ENCODE assay signal across 3 cellular contexts in the genomic region with DNA sequence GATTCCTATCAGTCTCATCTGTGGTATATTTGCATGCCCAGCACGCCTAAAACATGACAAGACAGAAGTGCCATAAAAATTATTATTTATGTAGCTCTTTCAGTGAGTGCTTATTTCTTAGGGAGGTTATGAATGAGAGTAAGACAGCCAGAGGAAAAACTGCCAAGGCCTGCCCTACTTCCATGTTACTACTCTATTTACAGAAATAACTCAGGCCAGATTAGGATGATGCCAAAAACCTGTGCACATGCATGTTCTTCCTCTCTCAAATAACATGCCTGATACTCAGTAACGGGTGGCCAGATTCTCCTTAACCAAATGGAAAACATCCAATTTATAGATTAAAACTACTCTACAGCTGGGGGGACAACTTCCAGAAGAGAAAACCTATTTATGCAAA.
TF ChIP-seq lines count a peak whose summit lies in the region.

No MANE protein-coding gene starts in this region.

TF ChIP-seq in liver, 16 proteins besides CTCF, POLR2A, EP300 and RAD21:
- TF ChIP-seq, protein P1, sequence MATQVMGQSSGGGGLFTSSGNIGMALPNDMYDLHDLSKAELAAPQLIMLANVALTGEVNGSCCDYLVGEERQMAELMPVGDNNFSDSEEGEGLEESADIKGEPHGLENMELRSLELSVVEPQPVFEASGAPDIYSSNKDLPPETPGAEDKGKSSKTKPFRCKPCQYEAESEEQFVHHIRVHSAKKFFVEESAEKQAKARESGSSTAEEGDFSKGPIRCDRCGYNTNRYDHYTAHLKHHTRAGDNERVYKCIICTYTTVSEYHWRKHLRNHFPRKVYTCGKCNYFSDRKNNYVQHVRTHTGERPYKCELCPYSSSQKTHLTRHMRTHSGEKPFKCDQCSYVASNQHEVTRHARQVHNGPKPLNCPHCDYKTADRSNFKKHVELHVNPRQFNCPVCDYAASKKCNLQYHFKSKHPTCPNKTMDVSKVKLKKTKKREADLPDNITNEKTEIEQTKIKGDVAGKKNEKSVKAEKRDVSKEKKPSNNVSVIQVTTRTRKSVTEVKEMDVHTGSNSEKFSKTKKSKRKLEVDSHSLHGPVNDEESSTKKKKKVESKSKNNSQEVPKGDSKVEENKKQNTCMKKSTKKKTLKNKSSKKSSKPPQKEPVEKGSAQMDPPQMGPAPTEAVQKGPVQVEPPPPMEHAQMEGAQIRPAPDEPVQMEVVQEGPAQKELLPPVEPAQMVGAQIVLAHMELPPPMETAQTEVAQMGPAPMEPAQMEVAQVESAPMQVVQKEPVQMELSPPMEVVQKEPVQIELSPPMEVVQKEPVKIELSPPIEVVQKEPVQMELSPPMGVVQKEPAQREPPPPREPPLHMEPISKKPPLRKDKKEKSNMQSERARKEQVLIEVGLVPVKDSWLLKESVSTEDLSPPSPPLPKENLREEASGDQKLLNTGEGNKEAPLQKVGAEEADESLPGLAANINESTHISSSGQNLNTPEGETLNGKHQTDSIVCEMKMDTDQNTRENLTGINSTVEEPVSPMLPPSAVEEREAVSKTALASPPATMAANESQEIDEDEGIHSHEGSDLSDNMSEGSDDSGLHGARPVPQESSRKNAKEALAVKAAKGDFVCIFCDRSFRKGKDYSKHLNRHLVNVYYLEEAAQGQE (IDR thresholded peaks at IDR 0.05): no peak
- no peak for TF ChIP-seq NR2F2 (IDR thresholded peaks at IDR 0.05)
- TF ChIP-seq JUND (IDR thresholded peaks at IDR 0.05): no peak
- no peak for TF ChIP-seq YY1 (IDR thresholded peaks at IDR 0.05)
- TF ChIP-seq RXRA (IDR thresholded peaks at IDR 0.05): no peak
- no peak for TF ChIP-seq EGR1 (IDR thresholded peaks at IDR 0.05; ENCODE audit: low read depth in 2 of 2)
- no peak for TF ChIP-seq SP1 (IDR thresholded peaks at IDR 0.05)
- TF ChIP-seq HNF4G (IDR thresholded peaks at IDR 0.05): no peak
- no peak for TF ChIP-seq TAF1 (conservative IDR thresholded peaks at IDR 0.05)
- TF ChIP-seq FOXA1 (IDR thresholded peaks at IDR 0.05): no peak
- TF ChIP-seq, protein P2, sequence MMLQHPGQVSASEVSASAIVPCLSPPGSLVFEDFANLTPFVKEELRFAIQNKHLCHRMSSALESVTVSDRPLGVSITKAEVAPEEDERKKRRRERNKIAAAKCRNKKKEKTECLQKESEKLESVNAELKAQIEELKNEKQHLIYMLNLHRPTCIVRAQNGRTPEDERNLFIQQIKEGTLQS (IDR thresholded peaks at IDR 0.05): no peak
- no peak for TF ChIP-seq GABPA (IDR thresholded peaks at IDR 0.05 in 1 of 2, conservative IDR thresholded peaks at IDR 0.05 in 1 of 2)
- no peak for TF ChIP-seq FOXA2 (IDR thresholded peaks at IDR 0.05)

TF ChIP-seq in HepG2, 621 proteins besides CTCF, POLR2A, EP300 and RAD21:
- TF ChIP-seq, protein P3, sequence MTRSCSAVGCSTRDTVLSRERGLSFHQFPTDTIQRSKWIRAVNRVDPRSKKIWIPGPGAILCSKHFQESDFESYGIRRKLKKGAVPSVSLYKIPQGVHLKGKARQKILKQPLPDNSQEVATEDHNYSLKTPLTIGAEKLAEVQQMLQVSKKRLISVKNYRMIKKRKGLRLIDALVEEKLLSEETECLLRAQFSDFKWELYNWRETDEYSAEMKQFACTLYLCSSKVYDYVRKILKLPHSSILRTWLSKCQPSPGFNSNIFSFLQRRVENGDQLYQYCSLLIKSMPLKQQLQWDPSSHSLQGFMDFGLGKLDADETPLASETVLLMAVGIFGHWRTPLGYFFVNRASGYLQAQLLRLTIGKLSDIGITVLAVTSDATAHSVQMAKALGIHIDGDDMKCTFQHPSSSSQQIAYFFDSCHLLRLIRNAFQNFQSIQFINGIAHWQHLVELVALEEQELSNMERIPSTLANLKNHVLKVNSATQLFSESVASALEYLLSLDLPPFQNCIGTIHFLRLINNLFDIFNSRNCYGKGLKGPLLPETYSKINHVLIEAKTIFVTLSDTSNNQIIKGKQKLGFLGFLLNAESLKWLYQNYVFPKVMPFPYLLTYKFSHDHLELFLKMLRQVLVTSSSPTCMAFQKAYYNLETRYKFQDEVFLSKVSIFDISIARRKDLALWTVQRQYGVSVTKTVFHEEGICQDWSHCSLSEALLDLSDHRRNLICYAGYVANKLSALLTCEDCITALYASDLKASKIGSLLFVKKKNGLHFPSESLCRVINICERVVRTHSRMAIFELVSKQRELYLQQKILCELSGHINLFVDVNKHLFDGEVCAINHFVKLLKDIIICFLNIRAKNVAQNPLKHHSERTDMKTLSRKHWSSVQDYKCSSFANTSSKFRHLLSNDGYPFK (CRISPR knock-in tag; IDR thresholded peaks at IDR 0.05; ENCODE audit: borderline replicate concordance): no peak
- TF ChIP-seq NR2F1 (CRISPR knock-in tag; IDR thresholded peaks at IDR 0.05) (no peak), ZMYM3 (CRISPR knock-in tag; IDR thresholded peaks at IDR 0.05) (no peak), ZBTB46 (CRISPR knock-in tag; IDR thresholded peaks at IDR 0.05; ENCODE audit: borderline replicate concordance) (no peak), ZBTB42 (CRISPR knock-in tag; IDR thresholded peaks at IDR 0.05) (no peak), ZNF598 (CRISPR knock-in tag; IDR thresholded peaks at IDR 0.05; ENCODE audit: borderline replicate concordance) (no peak), NCOA2 (CRISPR knock-in tag; IDR thresholded peaks at IDR 0.05) (no peak)
- TF ChIP-seq, protein P4, sequence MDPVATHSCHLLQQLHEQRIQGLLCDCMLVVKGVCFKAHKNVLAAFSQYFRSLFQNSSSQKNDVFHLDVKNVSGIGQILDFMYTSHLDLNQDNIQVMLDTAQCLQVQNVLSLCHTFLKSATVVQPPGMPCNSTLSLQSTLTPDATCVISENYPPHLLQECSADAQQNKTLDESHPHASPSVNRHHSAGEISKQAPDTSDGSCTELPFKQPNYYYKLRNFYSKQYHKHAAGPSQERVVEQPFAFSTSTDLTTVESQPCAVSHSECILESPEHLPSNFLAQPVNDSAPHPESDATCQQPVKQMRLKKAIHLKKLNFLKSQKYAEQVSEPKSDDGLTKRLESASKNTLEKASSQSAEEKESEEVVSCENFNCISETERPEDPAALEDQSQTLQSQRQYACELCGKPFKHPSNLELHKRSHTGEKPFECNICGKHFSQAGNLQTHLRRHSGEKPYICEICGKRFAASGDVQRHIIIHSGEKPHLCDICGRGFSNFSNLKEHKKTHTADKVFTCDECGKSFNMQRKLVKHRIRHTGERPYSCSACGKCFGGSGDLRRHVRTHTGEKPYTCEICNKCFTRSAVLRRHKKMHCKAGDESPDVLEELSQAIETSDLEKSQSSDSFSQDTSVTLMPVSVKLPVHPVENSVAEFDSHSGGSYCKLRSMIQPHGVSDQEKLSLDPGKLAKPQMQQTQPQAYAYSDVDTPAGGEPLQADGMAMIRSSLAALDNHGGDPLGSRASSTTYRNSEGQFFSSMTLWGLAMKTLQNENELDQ (CRISPR knock-in tag; IDR thresholded peaks at IDR 0.05; ENCODE audit: borderline replicate concordance): no peak
- TF ChIP-seq, protein P5, sequence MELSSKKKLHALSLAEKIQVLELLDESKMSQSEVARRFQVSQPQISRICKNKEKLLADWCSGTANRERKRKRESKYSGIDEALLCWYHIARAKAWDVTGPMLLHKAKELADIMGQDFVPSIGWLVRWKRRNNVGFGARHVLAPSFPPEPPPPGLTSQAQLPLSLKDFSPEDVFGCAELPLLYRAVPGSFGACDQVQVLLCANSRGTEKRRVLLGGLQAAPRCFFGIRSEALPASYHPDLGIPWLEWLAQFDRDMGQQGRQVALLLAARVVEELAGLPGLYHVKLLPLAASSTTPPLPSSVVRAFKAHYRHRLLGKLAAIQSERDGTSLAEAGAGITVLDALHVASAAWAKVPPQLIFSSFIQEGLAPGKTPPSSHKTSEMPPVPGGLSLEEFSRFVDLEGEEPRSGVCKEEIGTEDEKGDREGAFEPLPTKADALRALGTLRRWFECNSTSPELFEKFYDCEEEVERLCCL (CRISPR knock-in tag; IDR thresholded peaks at IDR 0.05; ENCODE audit: borderline replicate concordance): no peak

TF ChIP-seq in WTC11, 78 proteins besides CTCF, POLR2A, EP300 and RAD21:
- TF ChIP-seq TEAD1 (CRISPR knock-in tag; IDR thresholded peaks at IDR 0.05) (no peak), RORB (CRISPR knock-in tag; IDR thresholded peaks at IDR 0.05) (no peak), MXD4 (CRISPR knock-in tag; IDR thresholded peaks at IDR 0.05; ENCODE audit: borderline replicate concordance) (no peak), ZBTB43 (CRISPR knock-in tag; IDR thresholded peaks at IDR 0.05) (no peak), NFE2L1 (CRISPR knock-in tag; IDR thresholded peaks at IDR 0.05) (no peak), SOX15 (CRISPR knock-in tag; IDR thresholded peaks at IDR 0.05) (no peak), ZNF671 (CRISPR knock-in tag; IDR thresholded peaks at IDR 0.05) (no peak), GTF2I (CRISPR knock-in tag; conservative IDR thresholded peaks at IDR 0.05) (no peak), ZNF232 (CRISPR knock-in tag; IDR thresholded peaks at IDR 0.05) (no peak), OVOL2 (CRISPR knock-in tag; IDR thresholded peaks at IDR 0.05; ENCODE audit: borderline replicate concordance) (no peak)
- TF ChIP-seq, protein P6, sequence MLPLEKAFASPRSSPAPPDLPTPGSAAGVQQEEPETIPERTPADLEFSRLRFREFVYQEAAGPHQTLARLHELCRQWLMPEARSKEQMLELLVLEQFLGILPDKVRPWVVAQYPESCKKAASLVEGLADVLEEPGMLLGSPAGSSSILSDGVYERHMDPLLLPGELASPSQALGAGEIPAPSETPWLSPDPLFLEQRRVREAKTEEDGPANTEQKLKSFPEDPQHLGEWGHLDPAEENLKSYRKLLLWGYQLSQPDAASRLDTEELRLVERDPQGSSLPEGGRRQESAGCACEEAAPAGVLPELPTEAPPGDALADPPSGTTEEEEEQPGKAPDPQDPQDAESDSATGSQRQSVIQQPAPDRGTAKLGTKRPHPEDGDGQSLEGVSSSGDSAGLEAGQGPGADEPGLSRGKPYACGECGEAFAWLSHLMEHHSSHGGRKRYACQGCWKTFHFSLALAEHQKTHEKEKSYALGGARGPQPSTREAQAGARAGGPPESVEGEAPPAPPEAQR (CRISPR knock-in tag; IDR thresholded peaks at IDR 0.05): no peak
- TF ChIP-seq, protein P2 (CRISPR knock-in tag; conservative IDR thresholded peaks at IDR 0.05): no peak
- TF ChIP-seq, protein P7, sequence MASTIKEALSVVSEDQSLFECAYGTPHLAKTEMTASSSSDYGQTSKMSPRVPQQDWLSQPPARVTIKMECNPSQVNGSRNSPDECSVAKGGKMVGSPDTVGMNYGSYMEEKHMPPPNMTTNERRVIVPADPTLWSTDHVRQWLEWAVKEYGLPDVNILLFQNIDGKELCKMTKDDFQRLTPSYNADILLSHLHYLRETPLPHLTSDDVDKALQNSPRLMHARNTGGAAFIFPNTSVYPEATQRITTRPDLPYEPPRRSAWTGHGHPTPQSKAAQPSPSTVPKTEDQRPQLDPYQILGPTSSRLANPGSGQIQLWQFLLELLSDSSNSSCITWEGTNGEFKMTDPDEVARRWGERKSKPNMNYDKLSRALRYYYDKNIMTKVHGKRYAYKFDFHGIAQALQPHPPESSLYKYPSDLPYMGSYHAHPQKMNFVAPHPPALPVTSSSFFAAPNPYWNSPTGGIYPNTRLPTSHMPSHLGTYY (CRISPR knock-in tag; IDR thresholded peaks at IDR 0.05): no peak
- TF ChIP-seq, protein P8, sequence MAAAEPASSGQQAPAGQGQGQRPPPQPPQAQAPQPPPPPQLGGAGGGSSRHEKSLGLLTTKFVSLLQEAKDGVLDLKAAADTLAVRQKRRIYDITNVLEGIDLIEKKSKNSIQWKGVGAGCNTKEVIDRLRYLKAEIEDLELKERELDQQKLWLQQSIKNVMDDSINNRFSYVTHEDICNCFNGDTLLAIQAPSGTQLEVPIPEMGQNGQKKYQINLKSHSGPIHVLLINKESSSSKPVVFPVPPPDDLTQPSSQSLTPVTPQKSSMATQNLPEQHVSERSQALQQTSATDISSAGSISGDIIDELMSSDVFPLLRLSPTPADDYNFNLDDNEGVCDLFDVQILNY (CRISPR knock-in tag; IDR thresholded peaks at IDR 0.05): no peak
